In the genomic region with DNA sequence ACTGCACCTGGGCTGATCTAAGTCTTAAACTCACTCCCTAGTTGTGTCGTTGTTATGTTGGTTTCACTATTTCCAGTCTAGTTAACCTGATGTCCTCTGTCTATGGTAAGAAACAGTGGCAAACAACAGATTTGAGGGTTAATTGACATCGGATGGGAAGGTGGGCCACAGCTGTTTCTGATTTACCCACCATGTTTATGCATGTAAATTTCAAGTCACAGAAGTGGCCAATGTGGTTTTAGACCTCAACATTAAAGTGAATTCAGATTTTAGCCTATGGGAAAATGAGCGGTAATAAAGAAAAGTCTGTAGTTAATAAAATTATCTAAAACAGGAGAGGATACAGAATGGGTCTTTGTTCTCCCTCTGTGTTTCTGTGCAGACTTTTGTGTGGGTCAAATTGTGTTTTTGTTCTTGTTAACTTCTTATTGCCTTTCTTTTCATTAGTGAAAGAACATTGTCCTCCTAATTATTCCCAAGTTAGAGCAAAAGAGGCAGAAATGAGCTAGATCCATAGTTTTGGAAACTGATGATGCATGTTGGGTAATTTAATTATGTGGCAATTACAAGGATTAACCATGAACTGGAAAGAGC, we compare ENCODE assay signal across 33 cellular contexts.
"Had no signal": no experiment of that assay in that cellular context is flagged by ENCODE, and none has a peak within 500 bp of the region (broad histone marks: within the 10 kb centered on the region; RNA-seq: fewer than 3 reads in every experiment).

No MANE protein-coding gene starts in this region.

- H3K4me1 ChIP-seq: body of pancreas, gastrocnemius medialis, heart left ventricle had no signal

- H3K4me3 Mint-ChIP-seq: activated B cell treated with CpG ODN at 0.5 μM for 24 hours; activated CD8-positive, alpha-beta T cell treated with anti-CD3 and anti-CD28 coated beads for 36 hours; activated naive CD8-positive, alpha-beta T cell; activated T-cell treated with anti-CD3 and anti-CD28 coated beads, Interleukin-2, amount 50 U/mL, for 4 hours; activated T-helper 17 cell treated with anti-CD3 and anti-CD28 coated beads, Interleukin-2, amount 50 U/mL, for 72 hours; central memory CD8-positive, alpha-beta T cell; dendritic cell treated with granulocyte-macrophage colony-stimulating factor and Interleukin-4, amounts not matched to agents 40 ng/mL and 50 ng/mL, for 4 days; endodermal cell; T-helper 17 cell; T-helper 2 cell treated with Interferon-gamma antibody and Interleukin-4, amounts not matched to agents 5 μg/mL and 100 μg/mL, for 36 hours had no signal

- H3K36me3 ChIP-seq: gastrocnemius medialis, WERI-Rb-1 had no signal

- DNase-seq: activated B cell treated with CpG ODN at 0.5 μM for 24 hours; activated CD4-positive, alpha-beta T cell treated with anti-CD3 and anti-CD28 coated beads for 48 hours; activated CD4-positive, alpha-beta T cell treated with anti-CD3 and anti-CD28 coated beads, Interleukin-2, amount 50 U/mL, for 1 hour; activated CD4-positive, alpha-beta T cell treated with anti-CD3 and anti-CD28 coated beads, Interleukin-2, amount 50 U/mL, for 48 hours; activated CD8-positive, alpha-beta memory T cell treated with anti-CD3 and anti-CD28 coated beads for 24 hours; activated CD8-positive, alpha-beta T cell treated with anti-CD3 and anti-CD28 coated beads for 36 hours; activated effector memory CD4-positive, alpha-beta T cell treated with Interleukin-2 at 50 U/mL for 16 hours; activated gamma-delta T cell treated with Interleukin-2 at 50 U/mL for 16 hours; activated naive CD4-positive, alpha-beta T cell treated with anti-CD3 and anti-CD28 coated beads, Interleukin-2, amount 50 U/mL, for 16 hours; activated naive CD4-positive, alpha-beta T cell treated with Interleukin-2 at 50 U/mL for 16 hours; activated T-cell treated with anti-CD3 and anti-CD28 coated beads, Interleukin-2, amount 50 U/mL, for 4 hours; amniotic stem cell; aorta; body of pancreas; dorsolateral prefrontal cortex; effector memory CD4-positive, alpha-beta T cell; endodermal cell; foreskin fibroblast; gastrocnemius medialis; glutamatergic neuron; heart left ventricle; T-helper 1 cell; T-helper 17 cell; T1000; WERI-Rb-1 had no signal

- H3K27ac ChIP-seq: body of pancreas, coronary artery, dorsolateral prefrontal cortex, gastrocnemius medialis, heart left ventricle, WERI-Rb-1 had no signal

- H3K9me3 ChIP-seq: gastrocnemius medialis had no signal

- H3K27me3 Mint-ChIP-seq: activated naive CD8-positive, alpha-beta T cell; dendritic cell treated with granulocyte-macrophage colony-stimulating factor and Interleukin-4, amounts not matched to agents 40 ng/mL and 50 ng/mL, for 4 days had no signal

- H3K27ac Mint-ChIP-seq: activated B cell treated with CpG ODN at 0.5 μM for 24 hours; activated CD8-positive, alpha-beta T cell treated with anti-CD3 and anti-CD28 coated beads for 36 hours; activated naive CD8-positive, alpha-beta T cell; activated T-helper 17 cell treated with anti-CD3 and anti-CD28 coated beads, Interleukin-2, amount 50 U/mL, for 72 hours; dendritic cell treated with granulocyte-macrophage colony-stimulating factor and Interleukin-4, amounts not matched to agents 40 ng/mL and 50 ng/mL, for 4 days; endodermal cell; T-helper 17 cell; T-helper 2 cell treated with Interferon-gamma antibody and Interleukin-4, amounts not matched to agents 5 μg/mL and 100 μg/mL, for 36 hours had no signal

- H3K9me3 Mint-ChIP-seq: central memory CD8-positive, alpha-beta T cell had no signal

- H3K4me1 Mint-ChIP-seq: activated B cell treated with CpG ODN at 0.5 μM for 24 hours; central memory CD8-positive, alpha-beta T cell; T-helper 17 cell had no signal

- H3K4me3 ChIP-seq: body of pancreas, coronary artery, dorsolateral prefrontal cortex, gastrocnemius medialis, heart left ventricle had no signal

- H3K27me3 ChIP-seq: body of pancreas, dorsolateral prefrontal cortex, gastrocnemius medialis, heart left ventricle had no signal

- ATAC-seq: activated CD4-positive, CD25-positive, alpha-beta regulatory T cell treated with anti-CD3 and anti-CD28 coated beads, Interleukin-2, amount 50 U/mL, for 24 hours; activated CD8-positive, alpha-beta T cell treated with anti-CD3 and anti-CD28 coated beads for 36 hours; activated T-cell treated with anti-CD3 and anti-CD28 coated beads, Interleukin-2, amount 50 U/mL, for 4 hours; activated T-helper 17 cell treated with anti-CD3 and anti-CD28 coated beads, Interleukin-2, amount 50 U/mL, for 72 hours; body of pancreas; esophagus mucosa; gastrocnemius medialis; heart left ventricle; T-helper 17 cell had no signal
